Comparison of ENCODE assay signal across 8 cellular contexts in the genomic region with DNA sequence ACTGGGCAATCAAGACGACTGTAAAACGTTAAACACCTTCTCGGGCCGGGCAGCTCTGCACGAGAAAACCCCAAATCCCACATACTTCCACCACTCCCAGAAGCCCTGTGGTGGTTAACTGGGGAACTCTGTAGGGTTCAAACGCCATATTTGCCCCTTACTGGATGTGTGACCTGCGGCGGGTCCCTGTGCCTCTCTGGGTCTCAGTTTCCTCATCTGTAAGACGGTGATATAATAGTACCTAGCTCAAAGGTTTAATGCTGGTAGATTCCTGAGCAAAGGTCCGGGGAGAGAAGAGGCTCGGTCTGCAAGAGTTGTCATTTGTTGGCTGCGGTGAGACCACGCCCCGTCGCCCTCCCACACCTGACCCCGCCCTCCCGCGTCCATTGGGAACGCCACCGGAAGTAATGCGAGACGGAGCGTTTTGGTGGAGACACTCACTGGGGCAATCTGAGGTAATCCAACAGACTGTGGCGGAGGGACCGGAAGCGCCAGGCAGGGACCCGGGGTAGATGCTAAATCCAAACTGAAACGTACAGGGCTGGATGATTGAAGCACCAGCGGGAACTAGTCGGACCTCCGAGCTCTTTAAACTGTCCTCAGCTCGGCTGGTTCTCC.
A peak's percentile ranks its signal among the peaks of the same experiment; 100 is the strongest.
DNase-seq lines count a peak whose midpoint lies in the region; ATAC-seq lines count a peak whose summit lies in the region.

No MANE protein-coding gene starts in this region.

- DNase-seq in C1 segment of cervical spinal cord (lab: John Stamatoyannopoulos, UW) (peak; percentile 84 to 99 (median 98)), NCI-H69 (lab: John Stamatoyannopoulos, UW) (peak; percentile 99), dedifferentiated amniotic fluid mesenchymal stem cell (ENCODE audit: extremely low spot score) (peak; percentile 98), left kidney (ENCODE audit: low read depth, low spot score) (peak; percentile 99)
- peak; percentile 99 for DNase-seq in activated CD4-positive, alpha-beta T cell treated with anti-CD3 and anti-CD28 coated beads, Interleukin-2, amount 50 U/mL, for 1 hour
- DNase-seq in stimulated activated CD4-positive, alpha-beta T cell treated with anti-CD3 and anti-CD28 coated beads, Interleukin-1b, Interleukin-23, amount 100 ng/mL, for 48 hours = peak; percentile 99

- peak; percentile 72 for ATAC-seq in GM19372 (IDR thresholded peaks at IDR 0.05; ENCODE audit: low read depth, unreplicated experiment)
- ATAC-seq in HG03521 (IDR thresholded peaks at IDR 0.05; ENCODE audit: unreplicated experiment) = peak; percentile 78

Comparison
In these comparisons a context has a peak if more than half of its experiments do, and no peak if none do; other contexts are left out.
1. Peak in every context shown above with its lines: DNase-seq and ATAC-seq.